In genomic region chr18:79510731-79511141, GRCh38 we compare ENCODE assay signal across 23 cellular contexts.
A peak's percentile ranks its signal among the peaks of the same experiment; 100 is the strongest.
DNase-seq lines count a peak whose midpoint lies in the region; ATAC-seq and TF ChIP-seq lines count a peak whose summit lies in the region.
"Had no signal": no experiment of that assay in that cellular context is flagged by ENCODE, and none has a peak within 500 bp of the region (broad histone marks: within the 10 kb centered on the region; RNA-seq: fewer than 3 reads in every experiment).

No MANE protein-coding gene starts in this region.

- peak overlapping the region; percentile 67 for H3K27ac ChIP-seq in KOPT-K1 (ENCODE audit: low read depth, low read length, poor library complexity, severe bottlenecking)
- no peak overlapping the region for H3K27ac ChIP-seq in sigmoid colon
- H3K27ac ChIP-seq in mesendoderm (ENCODE audit: low read depth, low read length), result no peak overlapping the region
- H3K27ac ChIP-seq: A549, breast epithelium, PC-9, VCaP had no signal

- no peaks in the 10 kb centered on the region for H3K9me3 ChIP-seq in KOPT-K1 (ENCODE audit: insufficient read depth, low read length, poor library complexity, severe bottlenecking)
- no peaks in the 10 kb centered on the region for H3K9me3 ChIP-seq in sigmoid colon
- H3K9me3 ChIP-seq: A549, BE2C, breast epithelium, Caco-2 had no signal

- H3K18ac ChIP-seq in mesendoderm (ENCODE audit: low read length), result no peak overlapping the region

- no peak for ATAC-seq in activated T-cell treated with anti-CD3 and anti-CD28 coated beads, Interleukin-2, amount 50 U/mL, for 72 hours (replicated peaks in 1 of 2)
- no peak for ATAC-seq in GM18519 (IDR thresholded peaks at IDR 0.05; ENCODE audit: low FRiP score, unreplicated experiment)
- ATAC-seq: A549; naive thymus-derived CD4-positive, alpha-beta T cell; T-helper 17 cell had no signal

- H3K4ac ChIP-seq in mesendoderm (ENCODE audit: low read depth, low read length), result no peak overlapping the region

- no peak for TF ChIP-seq CTCF in sigmoid colon (IDR thresholded peaks at IDR 0.05)

- H3K36me3 ChIP-seq in KOPT-K1 (ENCODE audit: insufficient read depth, low read length), result no peaks in the 10 kb centered on the region
- peaks cover 0 to 19% (median 6%) of the 10 kb centered on the region in 4 donors for H3K36me3 ChIP-seq in sigmoid colon
- H3K36me3 ChIP-seq in mesendoderm (ENCODE audit: control insufficient read depth, insufficient read depth, low read length), result no peaks in the 10 kb centered on the region
- H3K36me3 ChIP-seq: BE2C, breast epithelium had no signal

- H3K23ac ChIP-seq in mesendoderm (ENCODE audit: low read length), result no peak overlapping the region

- H3K79me2 ChIP-seq in mesendoderm (ENCODE audit: control insufficient read depth, insufficient read depth, low read length), result no peaks in the 10 kb centered on the region

- no peak overlapping the region for H3K9ac ChIP-seq in mesendoderm (ENCODE audit: low read length)

- H3K27me3 ChIP-seq in sigmoid colon (no peaks in the 10 kb centered on the region), mesendoderm (ENCODE audit: insufficient read depth, low read length, poor library complexity) (no peaks in the 10 kb centered on the region)
- H3K27me3 ChIP-seq: BE2C, breast epithelium had no signal

- no peak overlapping the region for H3K4me3 ChIP-seq in sigmoid colon
- no peak overlapping the region for H3K4me3 ChIP-seq in mesendoderm (ENCODE audit: low read length)
- H3K4me3 ChIP-seq: A549, breast epithelium, PC-9, skin epidermis had no signal

- H2BK15ac ChIP-seq in mesendoderm (replicated peaks; ENCODE audit: low read depth), result no peak overlapping the region

- intact Hi-C loops in sigmoid colon (cut with DNase I), result no loop called here

- WGBS in sigmoid colon, 2 donors, result 96 to 97% methylated on average over 33 of the region's 33 CpGs
- WGBS in mesendoderm (ENCODE audit: extremely low coverage, insufficient coverage, low lambda C conversion rate), result no CpG with 5 or more reads among the region's 33 CpGs

- H2AK5ac ChIP-seq in mesendoderm (ENCODE audit: low read length), result no peak overlapping the region

- no peaks in the 10 kb centered on the region for H3K9me3 Mint-ChIP-seq in activated T-cell treated with anti-CD3 and anti-CD28 coated beads, Interleukin-2, amount 50 U/mL, for 24 hours
- no peaks in the 10 kb centered on the region for H3K9me3 Mint-ChIP-seq in activated T-cell treated with anti-CD3 and anti-CD28 coated beads, Interleukin-2, amount 50 U/mL, for 72 hours
- H3K9me3 Mint-ChIP-seq: dendritic cell treated with granulocyte-macrophage colony-stimulating factor and Interleukin-4, amounts not matched to agents 40 ng/mL and 50 ng/mL, for 4 days; naive thymus-derived CD4-positive, alpha-beta T cell had no signal

- H4K5ac ChIP-seq in mesendoderm (ENCODE audit: low read length), result no peak overlapping the region

- no peak overlapping the region for H2BK5ac ChIP-seq in mesendoderm (ENCODE audit: low read length)

- no peak overlapping the region for H3K27ac Mint-ChIP-seq in activated T-cell treated with anti-CD3 and anti-CD28 coated beads, Interleukin-2, amount 50 U/mL, for 24 hours
- H3K27ac Mint-ChIP-seq in activated T-cell treated with anti-CD3 and anti-CD28 coated beads, Interleukin-2, amount 50 U/mL, for 72 hours, result no peak overlapping the region
- H3K27ac Mint-ChIP-seq: T-helper 17 cell had no signal

- DNase-seq in activated T-cell treated with anti-CD3 and anti-CD28 coated beads, Interleukin-2, amount 50 U/mL, for 24 hours, result peak; percentile 23
- DNase-seq in activated T-cell treated with anti-CD3 and anti-CD28 coated beads, Interleukin-2, amount 50 U/mL, for 72 hours, result no peak
- DNase-seq in islet precursor cell (peak; percentile 41), sigmoid colon (peak; percentile 51), DMS114 treated with DMSO at 0.1 percent for 48 hours (lab: John Stamatoyannopoulos, UW; ENCODE audit: unreplicated experiment) (no peak), mesendoderm (no peak)
- DNase-seq: BE2C; Caco-2; Kasumi-1; NCI-H1048; NCI-H2029; NCI-H446; PC-9; stimulated activated CD4-positive, alpha-beta T cell treated with anti-CD3 and anti-CD28 coated beads, Interleukin-4, amount 100 ng/mL, for 24 hours had no signal

- H3K27me3 Mint-ChIP-seq in activated T-cell treated with anti-CD3 and anti-CD28 coated beads, Interleukin-2, amount 50 U/mL, for 24 hours, result no peaks in the 10 kb centered on the region
- no peaks in the 10 kb centered on the region for H3K27me3 Mint-ChIP-seq in activated T-cell treated with anti-CD3 and anti-CD28 coated beads, Interleukin-2, amount 50 U/mL, for 72 hours (ENCODE audit: low read depth)
- H3K27me3 Mint-ChIP-seq: naive thymus-derived CD4-positive, alpha-beta T cell; T-helper 17 cell had no signal

- no peak overlapping the region for H3K4me3 Mint-ChIP-seq in activated T-cell treated with anti-CD3 and anti-CD28 coated beads, Interleukin-2, amount 50 U/mL, for 24 hours
- H3K4me3 Mint-ChIP-seq in activated T-cell treated with anti-CD3 and anti-CD28 coated beads, Interleukin-2, amount 50 U/mL, for 72 hours, result no peak overlapping the region
- H3K4me3 Mint-ChIP-seq: dendritic cell treated with granulocyte-macrophage colony-stimulating factor and Interleukin-4, amounts not matched to agents 40 ng/mL and 50 ng/mL, for 4 days; T-helper 17 cell had no signal

- H3K79me1 ChIP-seq in mesendoderm (ENCODE audit: low read length), result no peaks in the 10 kb centered on the region

- H3K36me3 Mint-ChIP-seq in activated T-cell treated with anti-CD3 and anti-CD28 coated beads, Interleukin-2, amount 50 U/mL, for 24 hours (ENCODE audit: low read depth), result peaks cover 71% of the 10 kb centered on the region
- H3K36me3 Mint-ChIP-seq in activated T-cell treated with anti-CD3 and anti-CD28 coated beads, Interleukin-2, amount 50 U/mL, for 72 hours (ENCODE audit: insufficient read depth in 2 of 2), result peaks cover 4 to 21% of the 10 kb centered on the region in 2 donors

- H3K4me2 ChIP-seq in mesendoderm (ENCODE audit: low read length), result no peak overlapping the region
- H3K4me2 ChIP-seq: A549, PC-9 had no signal

- TF ChIP-seq POLR2A in sigmoid colon (IDR thresholded peaks at IDR 0.05), result no peak

- H2BK120ac ChIP-seq in mesendoderm (ENCODE audit: low read depth, low read length), result no peak overlapping the region

- H3K56ac ChIP-seq in mesendoderm (ENCODE audit: low read length), result no peak overlapping the region

- no peak overlapping the region for H4K8ac ChIP-seq in mesendoderm (ENCODE audit: low read depth, low read length)

- no peak for TF ChIP-seq EP300 in sigmoid colon (IDR thresholded peaks at IDR 0.05)

- peaks cover 45% of the 10 kb centered on the region for H3K4me1 Mint-ChIP-seq in activated T-cell treated with anti-CD3 and anti-CD28 coated beads, Interleukin-2, amount 50 U/mL, for 24 hours (ENCODE audit: low read depth)
- peaks cover 38% of the 10 kb centered on the region for H3K4me1 Mint-ChIP-seq in activated T-cell treated with anti-CD3 and anti-CD28 coated beads, Interleukin-2, amount 50 U/mL, for 72 hours (ENCODE audit: low read depth)

- peaks cover 0 to 36% (median 30%) of the 10 kb centered on the region in 4 donors for H3K4me1 ChIP-seq in sigmoid colon
- H3K4me1 ChIP-seq in mesendoderm (ENCODE audit: control insufficient read depth, low read depth, low read length), result peaks cover 6% of the 10 kb centered on the region
- H3K4me1 ChIP-seq: A549, BE2C, Caco-2 had no signal

Comparison
In these comparisons a context has a peak if more than half of its experiments do, and no peak if none do; other contexts are left out.
1. DNase-seq: peak in activated T-cell treated with anti-CD3 and anti-CD28 coated beads, Interleukin-2, amount 50 U/mL, for 24 hours (single experiment), islet precursor cell (single experiment) and sigmoid colon (single experiment); none in activated T-cell treated with anti-CD3 and anti-CD28 coated beads, Interleukin-2, amount 50 U/mL, for 72 hours (0 of 2), DMS114 treated with DMSO at 0.1 percent for 48 hours (single experiment) and mesendoderm (single experiment).